In genomic region chr15:41506796-41507341, GRCh38 we compare ENCODE assay signal across 14 cellular contexts. TPM values are rescaled to one million over a fixed set of nuclear protein-coding genes. Genes with fewer than 3 reads are reported as not detected.
DNase-seq lines count a peak whose midpoint lies in the region; ATAC-seq and TF ChIP-seq lines count a peak whose summit lies in the region.
"Had no signal": no experiment of that assay in that cellular context is flagged by ENCODE, and none has a peak within 500 bp of the region (broad histone marks: within the 10 kb centered on the region; RNA-seq: fewer than 3 reads in every experiment).

No MANE protein-coding gene starts in this region.

- no peaks in the 10 kb centered on the region; a peak in 1 of 4 replicates for H3K36me3 ChIP-seq in HCT116 (ENCODE audit: control insufficient read depth in 1 of 2, insufficient read depth in 2 of 2, low read length in 2 of 2)
- H3K36me3 ChIP-seq: esophagus muscularis mucosa had no signal

- H3K36me3 Mint-ChIP-seq in WTC11 (no peaks in the 10 kb centered on the region), nephron progenitor cell (ENCODE audit: low read depth) (no peaks in the 10 kb centered on the region)

- TF ChIP-seq CTCF in HCT116 (IDR thresholded peaks at IDR 0.05 in 2 of 3, conservative IDR thresholded peaks at IDR 0.05 in 1 of 3; ENCODE audit: borderline replicate concordance in 1 of 3, insufficient read depth in 1 of 3, low read depth in 2 of 3, low read length in 2 of 3) (peak; percentile 41 to 53 (median 52); a peak in 4 of 6 replicates), WTC11 (IDR thresholded peaks at IDR 0.05) (0 out of 2 replicates have a peak, but pooled peaks have one; percentile 12), nephron progenitor cell (IDR thresholded peaks at IDR 0.05) (no peak)

- H3K4me1 ChIP-seq in HCT116 (ENCODE audit: control insufficient read depth in 1 of 2, insufficient read depth in 2 of 2, low read length in 2 of 2): peaks cover 13 to 21% of the 10 kb centered on the region in 2 experiments
- H3K4me1 ChIP-seq: parathyroid adenoma had no signal

- H3K4me2 ChIP-seq in HCT116 (ENCODE audit: low read length): no peak overlapping the region

- TF ChIP-seq POLR2A in HCT116 (IDR thresholded peaks at IDR 0.05; ENCODE audit: borderline replicate concordance, extremely low read depth, insufficient read depth, insufficient read length): no peak

- H3K9me3 ChIP-seq in HCT116 (ENCODE audit: control insufficient read depth in 1 of 2, insufficient read depth in 1 of 2, low read depth in 1 of 2, low read length in 2 of 2): no peaks in the 10 kb centered on the region
- H3K9me3 ChIP-seq: esophagus muscularis mucosa had no signal

- no peaks in the 10 kb centered on the region for H4K20me1 ChIP-seq in HCT116 (ENCODE audit: insufficient read depth)

- H3K4me3 Mint-ChIP-seq in WTC11: no peak overlapping the region
- H3K4me3 Mint-ChIP-seq in nephron progenitor cell: no peak overlapping the region
- H3K4me3 Mint-ChIP-seq: activated naive CD8-positive, alpha-beta T cell treated with anti-CD3 and anti-CD28 coated beads, Interleukin-2, amount 50 U/mL, for 24 hours; stimulated activated effector memory CD8-positive, alpha-beta T cell treated with anti-CD3 and anti-CD28 coated beads, Interleukin-12 subunit alpha, Interleukin-12 subunit beta, amount 100 ng/mL, for 72 hours had no signal

- no peaks in the 10 kb centered on the region for H3K27me3 ChIP-seq in HCT116 (ENCODE audit: insufficient read depth, low read length)

- no peaks in the 10 kb centered on the region for H3K9me2 ChIP-seq in HCT116 (ENCODE audit: insufficient read depth)

- BruUV-seq in HCT116 (replicated peaks; lab: Mats Ljungman, UMichigan): no TSS peak

- H3K27ac Mint-ChIP-seq in WTC11 (no peak overlapping the region), nephron progenitor cell (no peak overlapping the region)
- H3K27ac Mint-ChIP-seq: activated naive CD8-positive, alpha-beta T cell treated with anti-CD3 and anti-CD28 coated beads, Interleukin-2, amount 50 U/mL, for 24 hours; stimulated activated effector memory CD8-positive, alpha-beta T cell treated with anti-CD3 and anti-CD28 coated beads, Interleukin-12 subunit alpha, Interleukin-12 subunit beta, amount 100 ng/mL, for 72 hours had no signal

- RAD21 ChIA-PET in HCT116 (lab: Charles Lee; ENCODE audit: low non-redundant PET in 1 of 2, low total read pairs in 2 of 2, uncharacterized antibody in 2 of 2, unreplicated experiment in 2 of 2): interaction anchor here in 1 of 2 experiments (1.1 kb wide), 1 partner anchor 41 kb away, joined by 4 read pairs; no protein-coding TSS in a partner anchor

- no peak overlapping the region for H3K4me3 ChIP-seq in HCT116 (replicated peaks in 1 of 2; ENCODE audit: low read depth in 1 of 2, low read length in 2 of 2)
- H3K4me3 ChIP-seq: esophagus muscularis mucosa had no signal

- CTCF ChIA-PET in HCT116 (lab: Charles Lee) (interaction anchor here (1.2 to 2.3 kb wide), 2 partner anchors 41 to 51 kb away, joined by 5 to 28 read pairs; no protein-coding TSS in a partner anchor), WTC11 (lab: Charles Lee) (interaction anchor here (0.6 to 4.5 kb wide), 10 partner anchors 13 to 576 kb away, joined by 3 to 38 read pairs (median 4); partner anchors contain the start of gene ITPKA)

- no peaks in the 10 kb centered on the region for H3K79me2 ChIP-seq in HCT116 (ENCODE audit: insufficient read depth, low read length)
- H3K79me2 ChIP-seq: parathyroid adenoma had no signal

- H3K9ac ChIP-seq in HCT116 (ENCODE audit: low read length): no peak overlapping the region
- H3K9ac ChIP-seq: parathyroid adenoma had no signal

- no peaks in the 10 kb centered on the region for H3K9me3 Mint-ChIP-seq in WTC11
- no peaks in the 10 kb centered on the region for H3K9me3 Mint-ChIP-seq in nephron progenitor cell
- H3K9me3 Mint-ChIP-seq: activated naive CD8-positive, alpha-beta T cell treated with anti-CD3 and anti-CD28 coated beads, Interleukin-2, amount 50 U/mL, for 24 hours; stimulated activated effector memory CD8-positive, alpha-beta T cell treated with anti-CD3 and anti-CD28 coated beads, Interleukin-12 subunit alpha, Interleukin-12 subunit beta, amount 100 ng/mL, for 72 hours had no signal

- POLR2A ChIA-PET in HCT116 (lab: Charles Lee): no interaction called here
- POLR2A ChIA-PET in WTC11 (lab: Charles Lee): no interaction called here

- H3K27me3 Mint-ChIP-seq in WTC11 (ENCODE audit: low read depth) (peaks cover 98% of the 10 kb centered on the region), nephron progenitor cell (ENCODE audit: low read depth, poor library complexity) (peaks cover 98% of the 10 kb centered on the region)

- intact Hi-C loops in HCT116 (cut with micrococcal nuclease): loop anchor here (1.0 kb wide), 1 partner anchor 42 kb away; no protein-coding TSS in a partner anchor

- ATAC-seq in HCT116: peak; percentile 85
- ATAC-seq in WTC11: peak; percentile 53
- ATAC-seq in HG03139 (IDR thresholded peaks at IDR 0.05; ENCODE audit: unreplicated experiment): no peak
- ATAC-seq: activated naive CD8-positive, alpha-beta T cell treated with anti-CD3 and anti-CD28 coated beads, Interleukin-2, amount 50 U/mL, for 24 hours; Panc1; stimulated activated effector memory CD8-positive, alpha-beta T cell treated with anti-CD3 and anti-CD28 coated beads, Interleukin-12 subunit alpha, Interleukin-12 subunit beta, amount 100 ng/mL, for 72 hours had no signal

- H2AFZ ChIP-seq in HCT116 (ENCODE audit: low read depth, low read length, poor library complexity, severe bottlenecking): no peak overlapping the region
- H2AFZ ChIP-seq: parathyroid adenoma had no signal

- no peak overlapping the region for H3K27ac ChIP-seq in HCT116 (ENCODE audit: low read depth, low read length)
- H3K27ac ChIP-seq: esophagus muscularis mucosa, parathyroid adenoma had no signal

- H3K4me1 Mint-ChIP-seq in WTC11: peaks cover 12% of the 10 kb centered on the region
- peaks cover 6% of the 10 kb centered on the region for H3K4me1 Mint-ChIP-seq in nephron progenitor cell

- DNase-seq in 8988T (peak; percentile 50), HCT116 (ENCODE audit: low read depth, low spot score) (no peak), WTC11 (ENCODE audit: low spot score) (peak; percentile 58), GM19240 (ENCODE audit: insufficient read length, low spot score) (no peak), nephron progenitor cell (no peak)
- DNase-seq: activated naive CD8-positive, alpha-beta T cell treated with anti-CD3 and anti-CD28 coated beads, Interleukin-2, amount 50 U/mL, for 24 hours; DMS153; NCI-H2081 treated with DMSO at 0.1 percent for 48 hours; T1000 had no signal

- no peak; the same call in none of the 2 replicates for TF ChIP-seq RAD21 in HCT116 (IDR thresholded peaks at IDR 0.05; ENCODE audit: low read depth)

TF ChIP-seq in HCT116, 20 proteins besides CTCF, POLR2A, EP300 and RAD21 (continues in another document):
- TF ChIP-seq ZNF274 (IDR thresholded peaks at IDR 0.05; ENCODE audit: low read depth, low read length) (no peak), POLR2AphosphoS5 (IDR thresholded peaks at IDR 0.05; ENCODE audit: low read depth, low read length) (no peak), ELF1 (IDR thresholded peaks at IDR 0.05; ENCODE audit: borderline replicate concordance, low read depth) (no peak), YY1 (IDR thresholded peaks at IDR 0.05; ENCODE audit: extremely low read depth, insufficient replicate concordance, low read depth, low read length) (no peak), FOSL1 (IDR thresholded peaks at IDR 0.05; ENCODE audit: low read depth) (no peak), CBX3 (IDR thresholded peaks at IDR 0.05; ENCODE audit: low read depth) (no peak), MAX (IDR thresholded peaks at IDR 0.05) (no peak)

TF ChIP-seq in WTC11, 78 proteins besides CTCF, POLR2A, EP300 and RAD21:
- TF ChIP-seq FOXP1 (CRISPR knock-in tag; IDR thresholded peaks at IDR 0.05; ENCODE audit: borderline replicate concordance): no peak
TF ChIP-seq in WTC11: peak in this region for 0.

RNA-seq across cellular contexts. Expression of gene LTK, which starts 6.8 kb away (rescaled TPM):
- total RNA-seq in HCT116 (2021; ENCODE audit: unreplicated experiment) (9.2 TPM), WTC11 (2021) (0.27 to 0.66 TPM (median 0.53 TPM) in 3 replicates)
- 7.0 and 7.5 TPM in 2 replicates for polyA plus RNA-seq in HCT116 (2012)

RNA-seq across cellular contexts. Expression of gene ITPKA, which starts 13.2 kb away (rescaled TPM):
- 10.8 TPM for total RNA-seq in HCT116 (2021; ENCODE audit: unreplicated experiment)
- 12.5 and 17.8 TPM in 2 replicates for polyA plus RNA-seq in HCT116 (2012)
- 0.50 to 1.2 TPM (median 0.62 TPM) in 3 replicates for total RNA-seq in WTC11 (2021)

RNA-seq across cellular contexts. Expression of gene RPAP1, which starts 37.2 kb away (rescaled TPM):
- total RNA-seq in HCT116 (2021; ENCODE audit: unreplicated experiment): 46.4 TPM
- 25.4 and 26.3 TPM in 2 replicates for polyA plus RNA-seq in HCT116 (2012)
- 102 to 123 TPM (median 103 TPM) in 3 replicates for total RNA-seq in WTC11 (2021)

RNA-seq across cellular contexts. Expression of gene TYRO3, which starts 52.1 kb away (rescaled TPM):
- total RNA-seq in HCT116 (2021; ENCODE audit: unreplicated experiment): 34.6 TPM
- polyA plus RNA-seq in HCT116 (2012): 30.0 and 31.6 TPM in 2 replicates
- 87.9 to 98.0 TPM (median 89.6 TPM) in 3 replicates for total RNA-seq in WTC11 (2021)

Comparison
In these comparisons a context has a peak if more than half of its experiments do, and no peak if none do; other contexts are left out.
1. DNase-seq: peak in 8988T (single experiment) and WTC11 (single experiment); none in HCT116 (single experiment), GM19240 (single experiment) and nephron progenitor cell (single experiment).